ENCODE assay signal across 8 cellular contexts in the genomic region with DNA sequence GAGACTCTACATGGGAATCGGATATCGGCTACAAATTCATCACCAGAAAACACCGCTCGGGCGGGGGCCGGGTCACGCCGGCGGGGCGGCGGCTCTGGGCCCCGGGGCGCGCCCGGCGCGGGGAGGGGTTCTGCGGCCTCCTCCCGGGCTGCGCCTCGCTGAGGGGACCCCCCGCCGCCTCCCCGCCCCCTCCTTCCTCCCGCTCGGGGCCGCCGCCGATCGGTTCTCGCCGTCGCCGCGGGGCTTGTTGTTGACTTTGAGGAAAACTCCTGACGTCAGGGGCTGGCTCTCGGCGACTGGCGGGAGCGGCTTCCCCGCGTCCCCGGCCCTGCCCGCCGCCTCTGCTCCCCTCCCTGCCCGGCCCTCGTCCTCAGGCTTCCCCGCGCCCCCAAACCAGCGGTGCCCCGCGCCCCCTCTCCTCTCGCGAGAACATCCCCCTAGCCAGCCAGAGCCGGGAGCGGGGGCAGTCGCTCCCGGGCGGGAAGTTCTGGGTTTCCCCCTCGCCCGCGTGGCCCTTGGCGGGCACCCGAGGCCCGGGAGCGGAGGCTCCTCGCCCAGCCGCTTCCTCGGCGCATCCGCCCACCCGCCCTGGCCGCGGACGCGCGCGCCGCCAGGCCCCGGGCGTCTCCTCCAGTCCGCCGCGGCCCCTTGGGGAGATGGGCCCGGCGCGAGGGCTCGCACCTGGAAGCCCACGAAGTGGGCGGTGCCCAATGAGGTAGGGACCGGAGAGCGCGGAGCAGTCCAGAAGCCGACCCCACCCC. TPM values are rescaled to one million over a fixed set of nuclear protein-coding genes. Genes with fewer than 3 reads are reported as not detected.
A peak's percentile ranks its signal among the peaks of the same experiment; 100 is the strongest.
DNase-seq lines count a peak whose midpoint lies in the region; ATAC-seq and TF ChIP-seq lines count a peak whose summit lies in the region.

No MANE protein-coding gene starts in this region.

- peak overlapping the region; percentile 72 to 100 (median 97) for H3K27ac ChIP-seq in dorsolateral prefrontal cortex
- H3K27ac ChIP-seq in lower lobe of right lung, result peak overlapping the region; percentile 89

- peak overlapping the region; percentile 80 for H3K4me3 Mint-ChIP-seq in activated CD4-positive, alpha-beta memory T cell treated with anti-CD3 and anti-CD28 coated beads, Interleukin-2, amount 10 ng/mL, durations not matched to agents 7 days and 5 days

- peaks cover 8% of the 10 kb centered on the region for H3K27me3 Mint-ChIP-seq in activated CD4-positive, alpha-beta memory T cell treated with anti-CD3 and anti-CD28 coated beads, Interleukin-2, amount 10 ng/mL, durations not matched to agents 7 days and 5 days

- no peaks in the 10 kb centered on the region for H3K9me3 ChIP-seq in lower lobe of right lung

- no peaks in the 10 kb centered on the region for H3K27me3 ChIP-seq in dorsolateral prefrontal cortex
- H3K27me3 ChIP-seq in lower lobe of right lung (ENCODE audit: low read depth), result no peaks in the 10 kb centered on the region

- CTCF ChIA-PET in activated CD4-positive, alpha-beta memory T cell treated with anti-CD3 and anti-CD28 coated beads, Interleukin-2, amount 10 ng/mL, durations not matched to agents 7 days and 5 days (lab: Charles Lee), result no interaction called here

- no peaks in the 10 kb centered on the region for H3K36me3 ChIP-seq in lower lobe of right lung

- TF ChIP-seq CTCF in AG09319 (IDR thresholded peaks at IDR 0.05; ENCODE audit: low read depth, low read length) (no peak), dorsolateral prefrontal cortex (IDR thresholded peaks at IDR 0.05 in 54 of 56, conservative IDR thresholded peaks at IDR 0.05 in 2 of 56; ENCODE audit: low read depth in 1 of 56, partially characterized antibody in 56 of 56) (peak in 4 of 56 donors; percentile 3 to 20 (median 8)), lower lobe of right lung (IDR thresholded peaks at IDR 0.05) (no peak)

- DNase-seq in AG09319 (ENCODE audit: extremely low read depth, low read depth) (peak; percentile 56), NCI-H446 (lab: John Stamatoyannopoulos, UW) (peak; percentile 78 to 90), dorsolateral prefrontal cortex (peak; percentile 63 to 84 (median 78)), lower lobe of right lung (peak; percentile 80)
- peak; percentile 83 for DNase-seq in activated CD4-positive, alpha-beta memory T cell treated with anti-CD3 and anti-CD28 coated beads, Interleukin-2, amount 10 ng/mL, durations not matched to agents 7 days and 5 days
- DNase-seq in stimulated activated CD4-positive, alpha-beta T cell treated with anti-CD3 and anti-CD28 coated beads, Interleukin-4, amount 100 ng/mL, for 48 hours (ENCODE audit: low read depth in 2 of 2), result peak; percentile 70 to 80

- peaks cover 15% of the 10 kb centered on the region for H3K4me1 ChIP-seq in lower lobe of right lung

- H3K9me3 Mint-ChIP-seq in activated CD4-positive, alpha-beta memory T cell treated with anti-CD3 and anti-CD28 coated beads, Interleukin-2, amount 10 ng/mL, durations not matched to agents 7 days and 5 days, result no peaks in the 10 kb centered on the region

- H3K4me3 ChIP-seq in dorsolateral prefrontal cortex (peak overlapping the region; percentile 59 to 92 (median 81)), lower lobe of right lung (peak overlapping the region; percentile 74)

- POLR2A ChIA-PET in activated CD4-positive, alpha-beta memory T cell treated with anti-CD3 and anti-CD28 coated beads, Interleukin-2, amount 10 ng/mL, durations not matched to agents 7 days and 5 days (lab: Charles Lee), result interaction anchor here (1.6 kb wide), 2 partner anchors 197 to 475 kb away, joined by 3 to 6 read pairs; no protein-coding TSS in a partner anchor

- intact Hi-C loops in dorsolateral prefrontal cortex (cut with DNase I), result loop anchor here (2.0 to 10.0 kb wide), 7 partner anchors 52 to 506 kb away; a partner anchor contains a TSS
- intact Hi-C loops in lower lobe of right lung (cut with DNase I), result no loop called here

- peaks cover 23% of the 10 kb centered on the region for H3K4me1 Mint-ChIP-seq in activated CD4-positive, alpha-beta memory T cell treated with anti-CD3 and anti-CD28 coated beads, Interleukin-2, amount 10 ng/mL, durations not matched to agents 7 days and 5 days

- H3K36me3 Mint-ChIP-seq in activated CD4-positive, alpha-beta memory T cell treated with anti-CD3 and anti-CD28 coated beads, Interleukin-2, amount 10 ng/mL, durations not matched to agents 7 days and 5 days (ENCODE audit: low read depth), result peaks cover 2% of the 10 kb centered on the region

- H3K27ac Mint-ChIP-seq in activated CD4-positive, alpha-beta memory T cell treated with anti-CD3 and anti-CD28 coated beads, Interleukin-2, amount 10 ng/mL, durations not matched to agents 7 days and 5 days, result peak overlapping the region; percentile 70

- ATAC-seq in GM18909 (IDR thresholded peaks at IDR 0.05; ENCODE audit: poor library complexity, unreplicated experiment), result peak; percentile 61
- ATAC-seq in HG03135 (IDR thresholded peaks at IDR 0.05; ENCODE audit: unreplicated experiment), result peak; percentile 53
- peak; percentile 79 to 80 for ATAC-seq in lower lobe of right lung

RNA-seq across cellular contexts. Expression of a gene that starts 0.5 kb away (rescaled TPM):
- total RNA-seq in activated CD4-positive, alpha-beta memory T cell treated with anti-CD3 and anti-CD28 coated beads, Interleukin-2, amount 10 ng/mL, durations not matched to agents 7 days and 5 days, result 10 to 100 TPM; 38.2 to 41.4 TPM
- total RNA-seq in dorsolateral prefrontal cortex (100 to 1,000 TPM; 292 to 619 (median 420) TPM), lower lobe of right lung (52.5 TPM)

Comparison
In these comparisons a context has a peak if more than half of its experiments do, and no peak if none do; other contexts are left out.
1. Peak in every context shown above with its lines: DNase-seq, ATAC-seq, H3K4me3 ChIP-seq and H3K27ac ChIP-seq.